ENCODE assay signal across 19 cellular contexts in the genomic region with DNA sequence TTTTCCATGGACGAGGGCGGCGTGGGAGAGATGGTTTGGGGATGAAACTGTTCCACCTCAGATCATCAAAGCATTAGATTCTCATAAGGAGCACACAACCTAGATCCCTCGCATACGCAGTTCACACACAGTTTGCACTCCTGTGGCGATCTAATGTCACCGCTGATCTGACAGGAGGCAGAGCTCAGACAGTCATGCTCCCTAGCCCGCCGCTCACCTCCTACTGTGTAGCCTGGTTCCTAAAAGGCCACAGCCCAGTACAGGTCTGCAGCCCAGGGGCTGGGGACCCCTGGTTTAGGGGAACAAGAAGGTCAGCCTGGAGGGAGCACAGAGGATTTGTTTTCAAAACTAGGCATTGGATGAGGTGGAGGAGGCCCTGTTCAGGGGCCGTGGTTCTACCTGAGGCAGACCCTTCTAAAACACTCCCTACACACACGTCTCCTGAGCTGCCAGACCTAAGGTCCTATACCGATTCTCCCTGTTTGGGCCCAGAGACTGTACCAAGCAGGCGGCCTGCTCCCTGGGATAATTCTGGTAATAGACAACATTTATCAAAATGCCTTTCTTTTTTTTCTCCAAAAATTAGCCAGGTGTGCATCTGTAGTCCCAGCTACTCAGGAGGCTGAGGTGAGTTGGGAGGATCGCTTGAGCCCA. TPM values are rescaled to one million over a fixed set of nuclear protein-coding genes. Genes with fewer than 3 reads are reported as not detected.
DNase-seq lines count a peak whose midpoint lies in the region; ATAC-seq, FAIRE-seq and TF ChIP-seq lines count a peak whose summit lies in the region.
"Had no signal": no experiment of that assay in that cellular context is flagged by ENCODE, and none has a peak within 500 bp of the region (broad histone marks: within the 10 kb centered on the region; RNA-seq: fewer than 3 reads in every experiment).

No MANE protein-coding gene starts in this region.

- no peak for TF ChIP-seq POLR2A in A549 (IDR thresholded peaks at IDR 0.05; ENCODE audit: low read length)

- DNase-seq in A549 (ENCODE audit: low read depth in 1 of 2, low spot score in 1 of 2) (no peak), mesendoderm (peak; percentile 24), foreskin melanocyte (no peak), AG08395 (ENCODE audit: low spot score) (no peak)
- no peak for DNase-seq in CD4-positive, CD25-positive, alpha-beta regulatory T cell
- peak; percentile 26 for DNase-seq in activated CD4-positive, alpha-beta memory T cell treated with anti-CD3 and anti-CD28 coated beads, Interleukin-2, amount 10 ng/mL, durations not matched to agents 7 days and 5 days
- no peak for DNase-seq in stimulated activated CD4-positive, alpha-beta T cell treated with anti-CD3 and anti-CD28 coated beads, Interleukin-4, amount 100 ng/mL, for 1 hour
- DNase-seq: activated CD4-positive, alpha-beta T cell treated with anti-CD3 and anti-CD28 coated beads, Interleukin-2, amount 50 U/mL, for 4 hours; activated effector memory CD4-positive, alpha-beta T cell treated with anti-CD3 and anti-CD28 coated beads, Interleukin-2, amount 50 U/mL, for 16 hours; AML-193; GM23248; heart left ventricle; left ventricle myocardium superior; mucosa of descending colon; NCI-H1092; NCI-H2029 treated with DMSO at 0.1 percent for 48 hours; stimulated activated naive B cell treated with anti-CD40 and anti-IgM and Interleukin-4, amounts not matched to agents 10 μg/mL and 1 μg/mL and 100 μg/mL, for 72 hours had no signal

- no peak for TF ChIP-seq EP300 in A549 (IDR thresholded peaks at IDR 0.05)

- no peaks in the 10 kb centered on the region for H3K36me3 Mint-ChIP-seq in CD4-positive, CD25-positive, alpha-beta regulatory T cell
- H3K36me3 Mint-ChIP-seq in activated CD4-positive, alpha-beta memory T cell treated with anti-CD3 and anti-CD28 coated beads, Interleukin-2, amount 10 ng/mL, durations not matched to agents 7 days and 5 days (ENCODE audit: low read depth), result peaks cover 5% of the 10 kb centered on the region
- H3K36me3 Mint-ChIP-seq: stimulated activated naive B cell treated with anti-CD40 and anti-IgM and Interleukin-4, amounts not matched to agents 10 μg/mL and 1 μg/mL and 100 μg/mL, for 72 hours had no signal

- no peak for TF ChIP-seq RAD21 in A549 (conservative IDR thresholded peaks at IDR 0.05 in 1 of 2, IDR thresholded peaks at IDR 0.05 in 1 of 2)

- H2BK120ac ChIP-seq in mesendoderm (ENCODE audit: low read depth, low read length), result no peak overlapping the region

- TF ChIP-seq CTCF in A549 (IDR thresholded peaks at IDR 0.05), result no peak

- no peaks in the 10 kb centered on the region for H3K36me3 ChIP-seq in CD4-positive, CD25-positive, alpha-beta regulatory T cell (ENCODE audit: control insufficient read depth, insufficient read depth, low read length)
- H3K36me3 ChIP-seq in mesendoderm (ENCODE audit: control insufficient read depth, insufficient read depth, low read length), result no peaks in the 10 kb centered on the region
- H3K36me3 ChIP-seq: heart left ventricle, right atrium auricular region, thoracic aorta had no signal

- no peaks in the 10 kb centered on the region for H3K79me1 ChIP-seq in mesendoderm (ENCODE audit: low read length)

- H3K56ac ChIP-seq in mesendoderm (ENCODE audit: low read length), result no peak overlapping the region

- H3K27me3 ChIP-seq in CD4-positive, CD25-positive, alpha-beta regulatory T cell (ENCODE audit: control insufficient read depth, insufficient read depth, low read length), result no peaks in the 10 kb centered on the region
- H3K27me3 ChIP-seq in mesendoderm (ENCODE audit: insufficient read depth, low read length, poor library complexity), result no peaks in the 10 kb centered on the region
- H3K27me3 ChIP-seq: heart left ventricle, right atrium auricular region had no signal

- FAIRE-seq in A549 (lab: Jason Lieb, UNC), result no peak

- CTCF ChIA-PET in A549 (lab: Yijun Ruan, JAX), result interaction anchor here (1.4 to 1.6 kb wide), 2 partner anchors 34 to 229 kb away, joined by 4 to 8 read pairs; no protein-coding TSS in a partner anchor
- CTCF ChIA-PET in activated CD4-positive, alpha-beta memory T cell treated with anti-CD3 and anti-CD28 coated beads, Interleukin-2, amount 10 ng/mL, durations not matched to agents 7 days and 5 days (lab: Charles Lee), result interaction anchor here (0.6 kb wide), 1 partner anchor 679 kb away, joined by 3 read pairs; no protein-coding TSS in a partner anchor

- H4K8ac ChIP-seq in mesendoderm (ENCODE audit: low read depth, low read length), result no peak overlapping the region

- H3K27ac ChIP-seq in A549 (no peak overlapping the region), mesendoderm (ENCODE audit: low read depth, low read length) (no peak overlapping the region)
- no peak overlapping the region for H3K27ac ChIP-seq in CD4-positive, CD25-positive, alpha-beta regulatory T cell (ENCODE audit: insufficient read depth, low read length, poor library complexity, severe bottlenecking)
- H3K27ac ChIP-seq: GM23248, heart left ventricle, right atrium auricular region, thoracic aorta had no signal

- H3K4ac ChIP-seq in mesendoderm (ENCODE audit: low read depth, low read length), result no peak overlapping the region

- peaks cover 10% of the 10 kb centered on the region for H3K27me3 Mint-ChIP-seq in CD4-positive, CD25-positive, alpha-beta regulatory T cell
- peaks cover 61% of the 10 kb centered on the region for H3K27me3 Mint-ChIP-seq in activated CD4-positive, alpha-beta memory T cell treated with anti-CD3 and anti-CD28 coated beads, Interleukin-2, amount 10 ng/mL, durations not matched to agents 7 days and 5 days

- POLR2A ChIA-PET in A549 (lab: Yijun Ruan, JAX), result interaction anchor here (0.6 kb wide), 1 partner anchor 317 kb away, joined by 3 read pairs; no protein-coding TSS in a partner anchor
- POLR2A ChIA-PET in activated CD4-positive, alpha-beta memory T cell treated with anti-CD3 and anti-CD28 coated beads, Interleukin-2, amount 10 ng/mL, durations not matched to agents 7 days and 5 days (lab: Charles Lee), result no interaction called here

- H2AK5ac ChIP-seq in mesendoderm (ENCODE audit: low read length), result no peak overlapping the region

- H3K18ac ChIP-seq in mesendoderm (ENCODE audit: low read length), result no peak overlapping the region

- peak overlapping the region; percentile 33 to 77 (median 57) for H3K4me3 Mint-ChIP-seq in CD4-positive, CD25-positive, alpha-beta regulatory T cell
- no peak overlapping the region for H3K4me3 Mint-ChIP-seq in activated CD4-positive, alpha-beta memory T cell treated with anti-CD3 and anti-CD28 coated beads, Interleukin-2, amount 10 ng/mL, durations not matched to agents 7 days and 5 days
- H3K4me3 Mint-ChIP-seq: stimulated activated naive B cell treated with anti-CD40 and anti-IgM and Interleukin-4, amounts not matched to agents 10 μg/mL and 1 μg/mL and 100 μg/mL, for 72 hours had no signal

- peaks cover 0 to under 1% (median 0%) of the 10 kb centered on the region in 7 donors for H3K9me3 Mint-ChIP-seq in CD4-positive, CD25-positive, alpha-beta regulatory T cell
- H3K9me3 Mint-ChIP-seq in activated CD4-positive, alpha-beta memory T cell treated with anti-CD3 and anti-CD28 coated beads, Interleukin-2, amount 10 ng/mL, durations not matched to agents 7 days and 5 days, result no peaks in the 10 kb centered on the region
- H3K9me3 Mint-ChIP-seq: stimulated activated naive B cell treated with anti-CD40 and anti-IgM and Interleukin-4, amounts not matched to agents 10 μg/mL and 1 μg/mL and 100 μg/mL, for 72 hours had no signal

- no peaks in the 10 kb centered on the region for H3K4me1 ChIP-seq in A549
- peaks cover 19% of the 10 kb centered on the region for H3K4me1 ChIP-seq in CD4-positive, CD25-positive, alpha-beta regulatory T cell (ENCODE audit: control insufficient read depth, insufficient read depth, low read length, poor library complexity, severe bottlenecking)
- peaks cover 6% of the 10 kb centered on the region for H3K4me1 ChIP-seq in mesendoderm (ENCODE audit: control insufficient read depth, low read depth, low read length)
- H3K4me1 ChIP-seq: right atrium auricular region had no signal

- H4K5ac ChIP-seq in mesendoderm (ENCODE audit: low read length), result no peak overlapping the region

- peaks cover 10 to 33% (median 18%) of the 10 kb centered on the region in 4 donors for H3K4me1 Mint-ChIP-seq in CD4-positive, CD25-positive, alpha-beta regulatory T cell
- peaks cover 26% of the 10 kb centered on the region for H3K4me1 Mint-ChIP-seq in activated CD4-positive, alpha-beta memory T cell treated with anti-CD3 and anti-CD28 coated beads, Interleukin-2, amount 10 ng/mL, durations not matched to agents 7 days and 5 days
- H3K4me1 Mint-ChIP-seq: stimulated activated naive B cell treated with anti-CD40 and anti-IgM and Interleukin-4, amounts not matched to agents 10 μg/mL and 1 μg/mL and 100 μg/mL, for 72 hours had no signal

- H3K4me3 ChIP-seq in A549, result no peak overlapping the region
- no peak overlapping the region for H3K4me3 ChIP-seq in CD4-positive, CD25-positive, alpha-beta regulatory T cell (ENCODE audit: low read depth, low read length)
- no peak overlapping the region for H3K4me3 ChIP-seq in mesendoderm (ENCODE audit: low read length)
- H3K4me3 ChIP-seq: GM23248, heart left ventricle, mucosa of descending colon, right atrium auricular region, thoracic aorta had no signal

- H3K23ac ChIP-seq in mesendoderm (ENCODE audit: low read length), result no peak overlapping the region

- H3K9me3 ChIP-seq in A549, result 0 out of 3 replicates have a peak, but pooled peaks cover 4% of the 10 kb centered on the region
- no peaks in the 10 kb centered on the region for H3K9me3 ChIP-seq in CD4-positive, CD25-positive, alpha-beta regulatory T cell (ENCODE audit: control insufficient read depth in 2 of 2, low read length in 2 of 2)
- H3K9me3 ChIP-seq: heart left ventricle, mucosa of descending colon, right atrium auricular region, thoracic aorta had no signal

- no peak overlapping the region for H3K4me2 ChIP-seq in A549
- H3K4me2 ChIP-seq in mesendoderm (ENCODE audit: low read length), result no peak overlapping the region

- no peak overlapping the region for H3K9ac ChIP-seq in mesendoderm (ENCODE audit: low read length)
- H3K9ac ChIP-seq: GM23248 had no signal

- ATAC-seq in A549, result peak; percentile 37 to 60; a peak in 3 of 6 replicates
- ATAC-seq in CD4-positive, CD25-positive, alpha-beta regulatory T cell (ENCODE audit: low read depth in 2 of 2), result no peak
- ATAC-seq: heart left ventricle; left ventricle myocardium superior; mucosa of descending colon; stimulated activated naive B cell treated with anti-CD40 and anti-IgM and Interleukin-4, amounts not matched to agents 10 μg/mL and 1 μg/mL and 100 μg/mL, for 72 hours had no signal

- no peak overlapping the region for H2BK15ac ChIP-seq in mesendoderm (replicated peaks; ENCODE audit: low read depth)

- WGBS in A549 (ENCODE audit: missing lambda C conversion rate), result 90% methylated on average over 14 of the region's 14 CpGs
- WGBS in mesendoderm (ENCODE audit: extremely low coverage, insufficient coverage, low lambda C conversion rate), result no CpG with 5 or more reads among the region's 14 CpGs

- H2BK5ac ChIP-seq in mesendoderm (ENCODE audit: low read length), result no peak overlapping the region

- H3K79me2 ChIP-seq in mesendoderm (ENCODE audit: control insufficient read depth, insufficient read depth, low read length), result no peaks in the 10 kb centered on the region

- peak overlapping the region; percentile 57 to 95 (median 62) for H3K27ac Mint-ChIP-seq in CD4-positive, CD25-positive, alpha-beta regulatory T cell
- H3K27ac Mint-ChIP-seq in activated CD4-positive, alpha-beta memory T cell treated with anti-CD3 and anti-CD28 coated beads, Interleukin-2, amount 10 ng/mL, durations not matched to agents 7 days and 5 days, result no peak overlapping the region
- H3K27ac Mint-ChIP-seq: stimulated activated naive B cell treated with anti-CD40 and anti-IgM and Interleukin-4, amounts not matched to agents 10 μg/mL and 1 μg/mL and 100 μg/mL, for 72 hours had no signal

RNA-seq across cellular contexts. Expression of a gene that starts 38.6 kb away (rescaled TPM):
- polyA plus RNA-seq in A549 (2011; rRNA removed), result 4.0 and 4.5 TPM in 2 replicates
- 1.0 and 1.2 TPM in 2 replicates for polyA plus RNA-seq in A549 (2012; cell fraction: cytosol; rRNA removed)
- polyA plus RNA-seq in A549 (2012; cell fraction: nucleus; rRNA removed), result 1.9 and 2.5 TPM in 2 replicates
- polyA plus RNA-seq in A549 (2017; fragmentation: RNase III; extraction: RNeasy Plus Mini Kit Qiagen cat#74134 plus additional on column Dnase treatment), result 3.3 to 4.9 TPM (median 4.8 TPM) in 3 replicates
- 4.9 and 5.4 TPM in 2 replicates for polyA minus RNA-seq in A549 (2011; rRNA and poly(A)+ RNA removed)
- total RNA-seq in CD4-positive, CD25-positive, alpha-beta regulatory T cell, result 17.9 TPM
- 1 to 10 TPM in 3 of 4 donors, under 1 TPM in 1; 0.80 to 3.9 (median 1.7) TPM for polyA plus RNA-seq in CD4-positive, CD25-positive, alpha-beta regulatory T cell
- 1 to 10 TPM; 3.5 to 4.3 TPM for total RNA-seq in activated CD4-positive, alpha-beta memory T cell treated with anti-CD3 and anti-CD28 coated beads, Interleukin-2, amount 10 ng/mL, durations not matched to agents 7 days and 5 days
- 28.1 TPM for polyA plus RNA-seq in mesendoderm (2013, experiment 1 of 2)
- 28.5 TPM for polyA plus RNA-seq in mesendoderm (2013, experiment 2 of 2)

Comparison
In these comparisons a context has a peak if more than half of its experiments do, and no peak if none do; other contexts are left out.
1. ATAC-seq: peak in A549 (2 of 2); none in CD4-positive, CD25-positive, alpha-beta regulatory T cell (0 of 2).
2. DNase-seq: peak in activated CD4-positive, alpha-beta memory T cell treated with anti-CD3 and anti-CD28 coated beads, Interleukin-2, amount 10 ng/mL, durations not matched to agents 7 days and 5 days (single experiment) and mesendoderm (single experiment); none in A549 (0 of 2), CD4-positive, CD25-positive, alpha-beta regulatory T cell (0 of 3), foreskin melanocyte (single experiment), stimulated activated CD4-positive, alpha-beta T cell treated with anti-CD3 and anti-CD28 coated beads, Interleukin-4, amount 100 ng/mL, for 1 hour (single experiment) and AG08395 (single experiment).